In genomic region chr16:84596161-84596560, GRCh38 we compare ENCODE assay signal across 2 cellular contexts.
A peak's percentile ranks its signal among the peaks of the same experiment; 100 is the strongest.
TF ChIP-seq lines count a peak whose summit lies in the region.

No MANE protein-coding gene starts in this region.

TF ChIP-seq in HepG2, 621 proteins besides CTCF, POLR2A, EP300 and RAD21:
- no peak for TF ChIP-seq IRX3 (CRISPR knock-in tag; IDR thresholded peaks at IDR 0.05; ENCODE audit: borderline replicate concordance, low read depth)
- peak; percentile 87 for TF ChIP-seq ZNF629 (CRISPR knock-in tag; conservative IDR thresholded peaks at IDR 0.05)
- TF ChIP-seq ISL2 (CRISPR knock-in tag; IDR thresholded peaks at IDR 0.05) = no peak
- TF ChIP-seq, protein P1, sequence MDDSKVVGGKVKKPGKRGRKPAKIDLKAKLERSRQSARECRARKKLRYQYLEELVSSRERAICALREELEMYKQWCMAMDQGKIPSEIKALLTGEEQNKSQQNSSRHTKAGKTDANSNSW (CRISPR knock-in tag; IDR thresholded peaks at IDR 0.05; ENCODE audit: borderline replicate concordance) = no peak
- TF ChIP-seq, protein P2, sequence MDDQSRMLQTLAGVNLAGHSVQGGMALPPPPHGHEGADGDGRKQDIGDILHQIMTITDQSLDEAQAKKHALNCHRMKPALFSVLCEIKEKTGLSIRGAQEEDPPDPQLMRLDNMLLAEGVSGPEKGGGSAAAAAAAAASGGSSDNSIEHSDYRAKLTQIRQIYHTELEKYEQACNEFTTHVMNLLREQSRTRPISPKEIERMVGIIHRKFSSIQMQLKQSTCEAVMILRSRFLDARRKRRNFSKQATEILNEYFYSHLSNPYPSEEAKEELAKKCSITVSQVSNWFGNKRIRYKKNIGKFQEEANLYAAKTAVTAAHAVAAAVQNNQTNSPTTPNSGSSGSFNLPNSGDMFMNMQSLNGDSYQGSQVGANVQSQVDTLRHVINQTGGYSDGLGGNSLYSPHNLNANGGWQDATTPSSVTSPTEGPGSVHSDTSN (CRISPR knock-in tag; IDR thresholded peaks at IDR 0.05; ENCODE audit: borderline replicate concordance) = no peak
- TF ChIP-seq, protein P3, sequence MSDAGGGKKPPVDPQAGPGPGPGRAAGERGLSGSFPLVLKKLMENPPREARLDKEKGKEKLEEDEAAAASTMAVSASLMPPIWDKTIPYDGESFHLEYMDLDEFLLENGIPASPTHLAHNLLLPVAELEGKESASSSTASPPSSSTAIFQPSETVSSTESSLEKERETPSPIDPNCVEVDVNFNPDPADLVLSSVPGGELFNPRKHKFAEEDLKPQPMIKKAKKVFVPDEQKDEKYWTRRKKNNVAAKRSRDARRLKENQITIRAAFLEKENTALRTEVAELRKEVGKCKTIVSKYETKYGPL (CRISPR knock-in tag; IDR thresholded peaks at IDR 0.05) = no peak
- no peak for TF ChIP-seq ZNF564 (CRISPR knock-in tag; IDR thresholded peaks at IDR 0.05)

TF ChIP-seq in K562, 482 proteins besides CTCF, POLR2A, EP300 and RAD21:
- TF ChIP-seq ADNP (tag; IDR thresholded peaks at IDR 0.05) (peak; percentile 82; the same call in 1 of the 2 replicates), KDM1A (IDR thresholded peaks at IDR 0.05) (peak in 1 of 2 experiments; percentile 47; a peak in 1 of 4 replicates), CUX1 (CRISPR knock-in tag; IDR thresholded peaks at IDR 0.05) (no peak), BCOR (IDR thresholded peaks at IDR 0.05) (peak; percentile 77; the same call in 1 of the 2 replicates), ZNF57 (CRISPR knock-in tag; IDR thresholded peaks at IDR 0.05) (no peak), RBM25 (IDR thresholded peaks at IDR 0.05; ENCODE audit: low read depth, low read length, severe bottlenecking) (peak; percentile 89), CHD4 (IDR thresholded peaks at IDR 0.05; ENCODE audit: insufficient read depth, insufficient replicate concordance, low read depth, low read length, poor library complexity, severe bottlenecking) (peak; percentile 37), DNMT1 (IDR thresholded peaks at IDR 0.05) (no peak), ZNF384 (IDR thresholded peaks at IDR 0.05; ENCODE audit: low read depth, low read length) (no peak)
- TF ChIP-seq, protein P4, sequence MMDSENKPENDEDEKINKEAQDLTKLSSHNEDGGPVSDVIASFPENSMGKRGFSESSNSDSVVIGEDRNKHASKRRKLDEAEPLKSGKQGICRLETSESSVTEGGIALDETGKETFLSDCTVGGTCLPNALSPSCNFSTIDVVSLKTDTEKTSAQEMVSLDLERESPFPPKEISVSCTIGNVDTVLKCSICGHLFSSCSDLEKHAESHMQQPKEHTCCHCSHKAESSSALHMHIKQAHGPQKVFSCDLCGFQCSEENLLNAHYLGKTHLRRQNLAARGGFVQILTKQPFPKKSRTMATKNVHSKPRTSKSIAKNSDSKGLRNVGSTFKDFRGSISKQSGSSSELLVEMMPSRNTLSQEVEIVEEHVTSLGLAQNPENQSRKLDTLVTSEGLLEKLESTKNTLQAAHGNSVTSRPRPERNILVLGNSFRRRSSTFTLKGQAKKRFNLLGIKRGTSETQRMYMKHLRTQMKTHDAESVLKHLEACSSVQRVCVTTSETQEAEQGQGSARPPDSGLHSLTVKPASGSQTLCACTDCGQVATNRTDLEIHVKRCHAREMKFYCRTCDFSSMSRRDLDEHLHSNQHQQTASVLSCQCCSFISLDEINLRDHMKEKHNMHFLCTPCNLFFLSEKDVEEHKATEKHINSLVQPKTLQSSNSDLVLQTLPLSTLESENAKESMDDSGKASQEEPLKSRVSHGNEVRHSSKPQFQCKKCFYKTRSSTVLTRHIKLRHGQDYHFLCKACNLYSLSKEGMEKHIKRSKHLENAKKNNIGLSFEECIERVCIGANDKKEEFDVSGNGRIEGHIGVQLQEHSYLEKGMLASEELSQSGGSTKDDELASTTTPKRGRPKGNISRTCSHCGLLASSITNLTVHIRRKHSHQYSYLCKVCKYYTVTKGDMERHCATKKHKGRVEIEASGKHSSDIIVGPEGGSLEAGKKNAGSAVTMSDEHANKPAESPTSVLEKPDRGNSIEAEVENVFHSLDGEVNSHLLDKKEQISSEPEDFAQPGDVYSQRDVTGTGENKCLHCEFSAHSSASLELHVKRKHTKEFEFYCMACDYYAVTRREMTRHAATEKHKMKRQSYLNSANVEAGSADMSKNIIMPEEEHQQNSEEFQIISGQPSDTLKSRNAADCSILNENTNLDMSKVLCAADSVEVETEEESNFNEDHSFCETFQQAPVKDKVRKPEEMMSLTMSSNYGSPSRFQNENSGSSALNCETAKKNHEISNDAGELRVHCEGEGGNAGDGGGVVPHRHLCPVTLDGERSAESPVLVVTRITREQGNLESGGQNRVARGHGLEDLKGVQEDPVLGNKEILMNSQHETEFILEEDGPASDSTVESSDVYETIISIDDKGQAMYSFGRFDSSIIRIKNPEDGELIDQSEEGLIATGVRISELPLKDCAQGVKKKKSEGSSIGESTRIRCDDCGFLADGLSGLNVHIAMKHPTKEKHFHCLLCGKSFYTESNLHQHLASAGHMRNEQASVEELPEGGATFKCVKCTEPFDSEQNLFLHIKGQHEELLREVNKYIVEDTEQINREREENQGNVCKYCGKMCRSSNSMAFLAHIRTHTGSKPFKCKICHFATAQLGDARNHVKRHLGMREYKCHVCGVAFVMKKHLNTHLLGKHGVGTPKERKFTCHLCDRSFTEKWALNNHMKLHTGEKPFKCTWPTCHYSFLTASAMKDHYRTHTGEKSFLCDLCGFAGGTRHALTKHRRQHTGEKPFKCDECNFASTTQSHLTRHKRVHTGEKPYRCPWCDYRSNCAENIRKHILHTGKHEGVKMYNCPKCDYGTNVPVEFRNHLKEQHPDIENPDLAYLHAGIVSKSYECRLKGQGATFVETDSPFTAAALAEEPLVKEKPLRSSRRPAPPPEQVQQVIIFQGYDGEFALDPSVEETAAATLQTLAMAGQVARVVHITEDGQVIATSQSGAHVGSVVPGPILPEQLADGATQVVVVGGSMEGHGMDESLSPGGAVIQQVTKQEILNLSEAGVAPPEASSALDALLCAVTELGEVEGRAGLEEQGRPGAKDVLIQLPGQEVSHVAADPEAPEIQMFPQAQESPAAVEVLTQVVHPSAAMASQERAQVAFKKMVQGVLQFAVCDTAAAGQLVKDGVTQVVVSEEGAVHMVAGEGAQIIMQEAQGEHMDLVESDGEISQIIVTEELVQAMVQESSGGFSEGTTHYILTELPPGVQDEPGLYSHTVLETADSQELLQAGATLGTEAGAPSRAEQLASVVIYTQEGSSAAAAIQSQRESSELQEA (IDR thresholded peaks at IDR 0.05; ENCODE audit: low read depth) = no peak
